In genomic region chr13:110874508-110874960, GRCh38 we compare ENCODE assay signal across 8 cellular contexts. TPM values are rescaled to one million over a fixed set of nuclear protein-coding genes. Genes with fewer than 3 reads are reported as not detected.
DNase-seq lines count a peak whose midpoint lies in the region; ATAC-seq and TF ChIP-seq lines count a peak whose summit lies in the region.

No MANE protein-coding gene starts in this region.

- H3K4me2 ChIP-seq in H9 (ENCODE audit: insufficient read depth, insufficient read length, low read length), result peak overlapping the region; percentile 47

- no peak overlapping the region for H4K91ac ChIP-seq in H9 (ENCODE audit: insufficient read length, low read depth, low read length)

- peak overlapping the region; percentile 38 for H3K4me3 ChIP-seq in CD4-positive, CD25-positive, alpha-beta regulatory T cell (ENCODE audit: low read depth, low read length)
- H3K4me3 ChIP-seq in epithelial cell of esophagus (ENCODE audit: low read length), result peak overlapping the region; percentile 27

- peaks cover 26% of the 10 kb centered on the region for H3K27me3 Mint-ChIP-seq in CD4-positive, CD25-positive, alpha-beta regulatory T cell
- H3K27me3 Mint-ChIP-seq in H9 (ENCODE audit: low read depth) (peaks cover 8% of the 10 kb centered on the region), mesothelial cell of epicardium (ENCODE audit: low read depth) (no peaks in the 10 kb centered on the region)

- H2BK15ac ChIP-seq in H9 (ENCODE audit: low read depth, low read length), result no peak overlapping the region

- no peak overlapping the region for H3K4ac ChIP-seq in H9 (ENCODE audit: low read depth, low read length)

- no peak overlapping the region for H2BK12ac ChIP-seq in H9 (ENCODE audit: insufficient read length, low read depth, low read length)

- no peak overlapping the region for H3K9ac ChIP-seq in H9 (ENCODE audit: extremely low read depth, insufficient read length, low read length)

- H3K14ac ChIP-seq in H9 (ENCODE audit: insufficient read depth, low read length), result no peak overlapping the region

- no peak overlapping the region for H3K18ac ChIP-seq in H9 (ENCODE audit: insufficient read length, low read depth, low read length)

- H2BK120ac ChIP-seq in H9 (ENCODE audit: low read depth, low read length, poor library complexity, severe bottlenecking), result no peak overlapping the region

- H2AFZ ChIP-seq in H9 (ENCODE audit: low read length), result no peak overlapping the region

- H3K27ac ChIP-seq in CD4-positive, CD25-positive, alpha-beta regulatory T cell (ENCODE audit: insufficient read depth, low read length, poor library complexity, severe bottlenecking), result no peak overlapping the region
- no peak overlapping the region for H3K27ac ChIP-seq in H9 (ENCODE audit: insufficient read length, low read depth, low read length)

- no peak overlapping the region for H3T11ph ChIP-seq in H9 (ENCODE audit: low read length)

- no peak overlapping the region for H2AK5ac ChIP-seq in H9 (ENCODE audit: insufficient read length, low read length)

- H2BK20ac ChIP-seq in H9 (ENCODE audit: low read depth, low read length, poor library complexity, severe bottlenecking), result no peak overlapping the region

- no peak overlapping the region for H4K5ac ChIP-seq in H9 (ENCODE audit: insufficient read length, low read depth, low read length)

- no peaks in the 10 kb centered on the region for H3K36me3 Mint-ChIP-seq in CD4-positive, CD25-positive, alpha-beta regulatory T cell
- H3K36me3 Mint-ChIP-seq in H9 (ENCODE audit: insufficient read depth in 1 of 3, low read depth in 3 of 3) (no peaks in the 10 kb centered on the region; a peak in 1 of 7 replicates), mesothelial cell of epicardium (no peaks in the 10 kb centered on the region)

- H3K4me1 Mint-ChIP-seq in CD4-positive, CD25-positive, alpha-beta regulatory T cell, result peaks cover 5 to 15% (median 8%) of the 10 kb centered on the region in 4 donors
- H3K4me1 Mint-ChIP-seq in H9, result peaks cover 19 to 23% of the 10 kb centered on the region in 2 experiments
- H3K4me1 Mint-ChIP-seq in mesothelial cell of epicardium, result peaks cover 29% of the 10 kb centered on the region

- H3K23me2 ChIP-seq in H9 (ENCODE audit: insufficient read length, low read depth, low read length, poor library complexity, severe bottlenecking), result no peaks in the 10 kb centered on the region

- H4K20me1 ChIP-seq in H9 (ENCODE audit: control insufficient read depth, insufficient read depth, insufficient read length), result no peaks in the 10 kb centered on the region

- H3K36me3 ChIP-seq in CD4-positive, CD25-positive, alpha-beta regulatory T cell (ENCODE audit: control insufficient read depth, insufficient read depth, low read length), result peaks cover 3% of the 10 kb centered on the region

- no peak overlapping the region for H4K8ac ChIP-seq in H9 (replicated peaks; ENCODE audit: insufficient read length, low read depth, low read length)

- no peak overlapping the region for H3K23ac ChIP-seq in H9 (ENCODE audit: insufficient read length, low read depth, low read length)

- H3K9me3 Mint-ChIP-seq in CD4-positive, CD25-positive, alpha-beta regulatory T cell, result peaks cover 0 to 1% (median 0%) of the 10 kb centered on the region in 7 donors
- H3K9me3 Mint-ChIP-seq in H9 (0 out of 5 replicates have a peak, but pooled peaks cover 0 to 2% of the 10 kb centered on the region in 2 experiments), mesothelial cell of epicardium (no peaks in the 10 kb centered on the region)

- H3K9me3 ChIP-seq in CD4-positive, CD25-positive, alpha-beta regulatory T cell (ENCODE audit: control insufficient read depth in 2 of 2, low read length in 2 of 2), result no peaks in the 10 kb centered on the region
- H3K9me3 ChIP-seq in H9 (ENCODE audit: control insufficient read depth, low read depth, low read length), result no peaks in the 10 kb centered on the region

- peak overlapping the region in 3 of 4 donors; percentile 54 to 82 (median 68) for H3K4me3 Mint-ChIP-seq in CD4-positive, CD25-positive, alpha-beta regulatory T cell
- H3K4me3 Mint-ChIP-seq in H9 (peak overlapping the region in 1 of 2 experiments; percentile 71; a peak in 2 of 5 replicates), mesothelial cell of epicardium (peak overlapping the region; percentile 66)

- no peaks in the 10 kb centered on the region for H3K79me1 ChIP-seq in H9 (ENCODE audit: insufficient read depth, low read depth, low read length, poor library complexity, severe bottlenecking)

- H3K79me2 ChIP-seq in H9 (ENCODE audit: insufficient read depth, low read length), result no peaks in the 10 kb centered on the region

- peak in 1 of 2 donors; percentile 39 for ATAC-seq in CD4-positive, CD25-positive, alpha-beta regulatory T cell (ENCODE audit: low read depth in 2 of 2)

- H2BK5ac ChIP-seq in H9 (ENCODE audit: insufficient read length, low read length), result no peak overlapping the region

- H3K27ac Mint-ChIP-seq in CD4-positive, CD25-positive, alpha-beta regulatory T cell, result peak overlapping the region in 2 of 3 donors; percentile 70
- H3K27ac Mint-ChIP-seq in H9, result peak overlapping the region in 1 of 3 experiments; percentile 55; a peak in 1 of 7 replicates
- peak overlapping the region; percentile 13 for H3K27ac Mint-ChIP-seq in mesothelial cell of epicardium

- WGBS in H9 (ENCODE audit: extremely low coverage, insufficient read length, low lambda C conversion rate), result no CpG with 5 or more reads among the region's 32 CpGs

- no peak overlapping the region for H3K56ac ChIP-seq in H9 (ENCODE audit: insufficient read length, low read depth, low read length)

- TF ChIP-seq CTCF in H9 (conservative IDR thresholded peaks at IDR 0.05), result no peak
- TF ChIP-seq CTCF in epithelial cell of esophagus (IDR thresholded peaks at IDR 0.05; ENCODE audit: insufficient read depth, low read depth, low read length, missing control alignments), result no peak
- TF ChIP-seq CTCF in mesothelial cell of epicardium (IDR thresholded peaks at IDR 0.05; ENCODE audit: unreplicated experiment), result no peak

- peaks cover 12% of the 10 kb centered on the region for H3K27me3 ChIP-seq in CD4-positive, CD25-positive, alpha-beta regulatory T cell (ENCODE audit: control insufficient read depth, insufficient read depth, low read length)
- H3K27me3 ChIP-seq in H9 (ENCODE audit: insufficient read depth, low read length), result no peaks in the 10 kb centered on the region

- H3K4me1 ChIP-seq in CD4-positive, CD25-positive, alpha-beta regulatory T cell (ENCODE audit: control insufficient read depth, insufficient read depth, low read length, poor library complexity, severe bottlenecking), result peaks cover 20% of the 10 kb centered on the region
- peaks cover 3% of the 10 kb centered on the region; the same call in 1 of the 2 replicates for H3K4me1 ChIP-seq in H9 (ENCODE audit: insufficient read depth, low read length)

- peak in 2 of 3 donors; percentile 11 to 55 for DNase-seq in CD4-positive, CD25-positive, alpha-beta regulatory T cell
- DNase-seq in H9, result peak; percentile 88
- DNase-seq in NCI-H2227 treated with DMSO at 0.1 percent for 48 hours (lab: John Stamatoyannopoulos, UW), result peak; percentile 46
- peak; percentile 81 for DNase-seq in activated CD8-positive, alpha-beta memory T cell treated with anti-CD3 and anti-CD28 coated beads for 24 hours
- peak; percentile 68 for DNase-seq in epithelial cell of esophagus (ENCODE audit: low read depth)
- peak; percentile 68 to 81 for DNase-seq in mesothelial cell of epicardium (ENCODE audit: low spot score in 2 of 2, unreplicated experiment in 2 of 2)
- peak; percentile 12 to 50 for DNase-seq in stimulated activated CD8-positive, alpha-beta memory T cell treated with anti-CD3 and anti-CD28 coated beads, Interleukin-15, amount 100 ng/mL, for 48 hours (ENCODE audit: low read depth in 2 of 2)
- no peak for DNase-seq in NK-92 treated with Interleukin-12 subunit alpha and Interleukin-12 subunit beta, amount 100 ng/mL, for 24 hours (lab: John Stamatoyannopoulos, UW)

RNA-seq across cellular contexts. Expression of gene ANKRD10, which starts 40.3 kb away (rescaled TPM):
- total RNA-seq in CD4-positive, CD25-positive, alpha-beta regulatory T cell, result 139 TPM
- 10 to 100 TPM; 66.5 to 82.9 (median 74.9) TPM for polyA plus RNA-seq in CD4-positive, CD25-positive, alpha-beta regulatory T cell
- 159 and 160 TPM in 2 replicates for total RNA-seq in H9 (2021)
- 235 to 258 TPM (median 256 TPM) in 3 replicates for total RNA-seq in mesothelial cell of epicardium
